Comparison of ENCODE assay signal across 25 cellular contexts in genomic region chr11:126948563-126948962, GRCh38. TPM values are rescaled to one million over a fixed set of nuclear protein-coding genes. Genes with fewer than 3 reads are reported as not detected.
"Had no signal": no experiment of that assay in that cellular context is flagged by ENCODE, and none has a peak within 500 bp of the region (broad histone marks: within the 10 kb centered on the region; RNA-seq: fewer than 3 reads in every experiment).

No MANE protein-coding gene starts in this region.

- H3K27ac ChIP-seq: adrenal gland, colonic mucosa, epithelial cell of prostate, gastroesophageal sphincter, heart left ventricle, transverse colon, uterus, WERI-Rb-1 had no signal

- H3K4me1 ChIP-seq: adrenal gland, colonic mucosa, gastroesophageal sphincter, heart left ventricle, transverse colon, uterus had no signal

- H3K27me3 ChIP-seq: adrenal gland, colonic mucosa, gastroesophageal sphincter, transverse colon, uterus had no signal

- H3K27me3 Mint-ChIP-seq: activated CD4-positive, alpha-beta T cell treated with anti-CD3 and anti-CD28 coated beads, Interleukin-2, amount 10 ng/mL, durations not matched to agents 7 days and 5 days; activated CD8-positive, alpha-beta T cell treated with anti-CD3 and anti-CD28 coated beads for 36 hours; activated naive CD8-positive, alpha-beta T cell; memory B cell had no signal

- H3K36me3 ChIP-seq: adrenal gland, colonic mucosa, gastroesophageal sphincter, heart left ventricle, transverse colon, uterus, WERI-Rb-1 had no signal

- H3K36me3 Mint-ChIP-seq: activated CD8-positive, alpha-beta memory T cell treated with anti-CD3 and anti-CD28 coated beads, Interleukin-2, amount 10 ng/mL, durations not matched to agents 7 days and 5 days; activated naive CD8-positive, alpha-beta T cell; memory B cell; naive thymus-derived CD4-positive, alpha-beta T cell; stimulated activated naive B cell treated with anti-CD40 and anti-IgM and Interleukin-4, amounts not matched to agents 10 μg/mL and 1 μg/mL and 100 μg/mL, for 72 hours had no signal

- H3K27ac Mint-ChIP-seq: activated CD4-positive, alpha-beta T cell treated with anti-CD3 and anti-CD28 coated beads, Interleukin-2, amount 10 ng/mL, durations not matched to agents 7 days and 5 days; activated CD8-positive, alpha-beta memory T cell treated with anti-CD3 and anti-CD28 coated beads, Interleukin-2, amount 10 ng/mL, durations not matched to agents 7 days and 5 days; activated CD8-positive, alpha-beta T cell treated with anti-CD3 and anti-CD28 coated beads for 36 hours; activated naive CD8-positive, alpha-beta T cell; activated T-helper 1 cell treated with anti-CD3 and anti-CD28 coated beads, Interleukin-12 subunit alpha, Interleukin-12 subunit beta, Interleukin-2, Interleukin-4 antibody, amounts not matched to agents 30 ng/mL and 10 ng/mL and 1 ng/mL, durations not matched to agents 14 hours and 24 hours and 36 hours; memory B cell; naive thymus-derived CD4-positive, alpha-beta T cell; stimulated activated naive B cell treated with anti-CD40 and anti-IgM and Interleukin-4, amounts not matched to agents 10 μg/mL and 1 μg/mL and 100 μg/mL, for 72 hours had no signal

- FAIRE-seq: bronchial epithelial cell, TTC549 had no signal

- H3K9me3 Mint-ChIP-seq: activated CD4-positive, alpha-beta T cell treated with anti-CD3 and anti-CD28 coated beads, Interleukin-2, amount 10 ng/mL, durations not matched to agents 7 days and 5 days; activated CD8-positive, alpha-beta T cell treated with anti-CD3 and anti-CD28 coated beads for 36 hours; activated T-helper 1 cell treated with anti-CD3 and anti-CD28 coated beads, Interleukin-12 subunit alpha, Interleukin-12 subunit beta, Interleukin-2, Interleukin-4 antibody, amounts not matched to agents 30 ng/mL and 10 ng/mL and 1 ng/mL, durations not matched to agents 14 hours and 24 hours and 36 hours; neural crest cell had no signal

- H3K9me3 ChIP-seq: adrenal gland, colonic mucosa, gastroesophageal sphincter, heart left ventricle, transverse colon, uterus had no signal

- DNase-seq: activated CD4-positive, alpha-beta T cell treated with anti-CD3 and anti-CD28 coated beads, Interleukin-2, amount 10 ng/mL, durations not matched to agents 7 days and 5 days; activated CD4-positive, CD25-positive, alpha-beta regulatory T cell treated with anti-CD3 and anti-CD28 coated beads, Interleukin-2, amount 50 U/mL, for 72 hours; activated CD8-positive, alpha-beta memory T cell treated with anti-CD3 and anti-CD28 coated beads, Interleukin-2, amount 10 ng/mL, durations not matched to agents 7 days and 5 days; adrenal gland; colonic mucosa; heart left ventricle; islet precursor cell; left colon; naive thymus-derived CD4-positive, alpha-beta T cell; occipital lobe; posterior cingulate gyrus; stimulated activated CD4-positive, alpha-beta T cell treated with anti-CD3 and anti-CD28 coated beads, Interleukin-2, amount 100 ng/mL, for 48 hours; stimulated activated naive B cell treated with anti-CD40 and anti-IgM and Interleukin-4, amounts not matched to agents 10 μg/mL and 1 μg/mL and 100 μg/mL, for 72 hours; transverse colon; uterus; WERI-Rb-1 had no signal

- H3K4me1 Mint-ChIP-seq: activated CD4-positive, alpha-beta T cell treated with anti-CD3 and anti-CD28 coated beads, Interleukin-2, amount 10 ng/mL, durations not matched to agents 7 days and 5 days; activated CD8-positive, alpha-beta memory T cell treated with anti-CD3 and anti-CD28 coated beads, Interleukin-2, amount 10 ng/mL, durations not matched to agents 7 days and 5 days; memory B cell; naive thymus-derived CD4-positive, alpha-beta T cell; stimulated activated naive B cell treated with anti-CD40 and anti-IgM and Interleukin-4, amounts not matched to agents 10 μg/mL and 1 μg/mL and 100 μg/mL, for 72 hours had no signal

- H3K4me3 Mint-ChIP-seq: activated CD4-positive, alpha-beta T cell treated with anti-CD3 and anti-CD28 coated beads, Interleukin-2, amount 10 ng/mL, durations not matched to agents 7 days and 5 days; activated CD8-positive, alpha-beta memory T cell treated with anti-CD3 and anti-CD28 coated beads, Interleukin-2, amount 10 ng/mL, durations not matched to agents 7 days and 5 days; activated CD8-positive, alpha-beta T cell treated with anti-CD3 and anti-CD28 coated beads for 36 hours; activated naive CD8-positive, alpha-beta T cell; activated T-helper 1 cell treated with anti-CD3 and anti-CD28 coated beads, Interleukin-12 subunit alpha, Interleukin-12 subunit beta, Interleukin-2, Interleukin-4 antibody, amounts not matched to agents 30 ng/mL and 10 ng/mL and 1 ng/mL, durations not matched to agents 14 hours and 24 hours and 36 hours; memory B cell; naive thymus-derived CD4-positive, alpha-beta T cell; neural crest cell; stimulated activated naive B cell treated with anti-CD40 and anti-IgM and Interleukin-4, amounts not matched to agents 10 μg/mL and 1 μg/mL and 100 μg/mL, for 72 hours had no signal

- H3K4me3 ChIP-seq: adrenal gland, colonic mucosa, gastroesophageal sphincter, heart left ventricle, transverse colon, uterus had no signal

RNA-seq across cellular contexts. Expression of gene KIRREL3, which starts 52.0 kb away (rescaled TPM):
- total RNA-seq: activated CD4-positive, alpha-beta T cell treated with anti-CD3 and anti-CD28 coated beads, Interleukin-2, amount 10 ng/mL, durations not matched to agents 7 days and 5 days; activated CD8-positive, alpha-beta memory T cell treated with anti-CD3 and anti-CD28 coated beads, Interleukin-2, amount 10 ng/mL, durations not matched to agents 7 days and 5 days; activated CD8-positive, alpha-beta T cell treated with anti-CD3 and anti-CD28 coated beads for 36 hours; activated T-helper 1 cell treated with anti-CD3 and anti-CD28 coated beads, Interleukin-12 subunit alpha, Interleukin-12 subunit beta, Interleukin-2, Interleukin-4 antibody, amounts not matched to agents 30 ng/mL and 10 ng/mL and 1 ng/mL, durations not matched to agents 14 hours and 24 hours and 36 hours; bronchial epithelial cell; naive thymus-derived CD4-positive, alpha-beta T cell had no signal
- polyA plus RNA-seq: naive thymus-derived CD4-positive, alpha-beta T cell had no signal
